Comparison of ENCODE assay signal across 8 cellular contexts in the genomic region with DNA sequence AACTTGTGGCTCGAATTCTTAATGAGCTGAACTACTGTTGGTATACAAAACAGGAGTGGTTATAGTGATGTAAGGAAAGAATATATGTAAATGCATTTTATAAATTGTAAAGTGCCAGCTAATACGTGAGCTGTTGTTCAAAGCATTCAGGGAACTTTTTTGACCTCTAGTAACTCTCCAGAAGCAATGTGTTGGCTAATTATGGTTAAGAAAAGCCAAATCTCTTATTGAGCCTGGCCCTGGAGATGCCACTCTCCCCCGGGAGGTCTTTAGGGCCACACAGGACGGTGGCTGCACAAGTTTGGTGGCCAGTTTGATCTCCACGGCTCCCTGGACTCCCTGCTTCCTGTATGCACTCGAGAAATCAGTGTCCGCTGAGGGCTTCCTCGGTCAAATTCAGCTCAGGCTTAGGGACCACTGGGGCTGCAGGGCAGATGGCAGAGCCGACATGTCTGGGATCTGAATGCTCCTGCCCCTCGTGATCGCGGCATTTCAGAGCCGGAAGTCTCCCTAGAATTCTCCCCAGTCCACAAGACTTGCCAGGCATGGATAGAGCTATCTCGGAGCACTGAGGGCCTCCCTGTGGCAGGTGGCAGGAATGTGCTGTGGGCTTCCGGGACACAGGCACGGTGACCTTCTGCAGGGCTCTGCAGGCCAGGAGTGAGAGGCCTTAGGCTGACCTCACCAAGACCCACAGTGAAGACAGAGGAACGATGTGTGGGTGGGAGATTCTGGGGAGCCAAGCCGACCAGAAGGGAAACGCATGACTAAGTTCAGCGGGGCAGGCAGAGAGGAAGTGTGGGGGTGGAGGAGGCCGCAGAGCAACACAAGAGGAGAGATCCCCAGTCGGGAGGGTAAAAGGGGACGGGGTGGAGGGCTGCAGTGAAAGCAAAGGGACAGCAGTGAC. TPM values are rescaled to one million over a fixed set of nuclear protein-coding genes. Genes with fewer than 3 reads are reported as not detected.
DNase-seq lines count a peak whose midpoint lies in the region; ATAC-seq, FAIRE-seq and TF ChIP-seq lines count a peak whose summit lies in the region.

No MANE protein-coding gene starts in this region.

- no peaks in the 10 kb centered on the region for H4K20me1 ChIP-seq in GM12878 (ENCODE audit: control insufficient read depth, insufficient read depth)

- no TSS peak for BruUV-seq in GM12878 (replicated peaks; lab: Mats Ljungman, UMichigan)

- TF ChIP-seq CTCF in GM13976 (IDR thresholded peaks at IDR 0.05; ENCODE audit: borderline replicate concordance, control extremely low read depth, extremely low read depth, insufficient read depth, missing control alignments) (no peak), GM12878 (IDR thresholded peaks at IDR 0.05 in 2 of 3, conservative IDR thresholded peaks at IDR 0.05 in 1 of 3; ENCODE audit: control insufficient read depth in 2 of 3, extremely low read depth in 1 of 3, insufficient read depth in 1 of 3, low read depth in 3 of 3, low read length in 3 of 3) (no peak), lung (IDR thresholded peaks at IDR 0.05; ENCODE audit: control extremely low read depth, extremely low read depth) (no peak)

- in situ Hi-C loops in GM13976 (cut with MboI; ENCODE audit: low sequenced_read_pairs, unreplicated experiment) (no loop called here), GM12878 (cut with MboI) (no loop called here)

- H3K27me3 ChIP-seq in GM12878 (replicated peaks in 1 of 2; ENCODE audit: control insufficient read depth in 2 of 2, insufficient read depth in 2 of 2, low read length in 1 of 2): no peaks in the 10 kb centered on the region
- no peaks in the 10 kb centered on the region for H3K27me3 ChIP-seq in lung (ENCODE audit: control insufficient read depth, insufficient read depth)

- no peak for TF ChIP-seq EP300 in GM12878 (IDR thresholded peaks at IDR 0.05; ENCODE audit: borderline replicate concordance in 1 of 2, control insufficient read depth in 1 of 2, low read depth in 2 of 2, low read length in 2 of 2)

- SMC1A ChIA-PET in GM12878 (lab: Charles Lee; ENCODE audit: uncharacterized antibody, unreplicated experiment): interaction anchor here (1.1 kb wide), 1 partner anchor 26 kb away, joined by 3 read pairs; no protein-coding TSS in a partner anchor

- peak; percentile 33; the same call in 1 of the 2 replicates for TF ChIP-seq POLR2A in GM12878 (IDR thresholded peaks at IDR 0.05; ENCODE audit: low read depth, low read length)

- H3K36me3 ChIP-seq in GM12878 (ENCODE audit: control insufficient read depth in 2 of 2, insufficient read depth in 2 of 2, low read length in 1 of 2): peaks cover 0 to 3% of the 10 kb centered on the region in 2 experiments; a peak in 1 of 4 replicates
- H3K36me3 ChIP-seq in lung (ENCODE audit: control insufficient read depth in 2 of 2, insufficient read depth in 2 of 2, low read length in 2 of 2): peaks cover 5 to 13% of the 10 kb centered on the region in 2 donors

- H3K9me3 ChIP-seq in GM12878 (replicated peaks; ENCODE audit: control insufficient read depth, insufficient read depth, low read length): no peaks in the 10 kb centered on the region
- H3K9me3 ChIP-seq in lung (ENCODE audit: control insufficient read depth in 2 of 2, insufficient read depth in 1 of 2, low read length in 1 of 2): no peaks in the 10 kb centered on the region

- 33% methylated on average over 23 of the region's 23 CpGs for WGBS in GM12878 (ENCODE audit: insufficient coverage, insufficient replicate concordance, low lambda C conversion rate, missing lambda C conversion rate)
- WGBS in lung, 2 donors: 31 to 41% methylated on average over 23 of the region's 23 CpGs

- 0 out of 2 replicates have a peak, but pooled peaks have one; percentile 1 for TF ChIP-seq RAD21 in GM12878 (IDR thresholded peaks at IDR 0.05; ENCODE audit: insufficient read depth, low read depth, low read length)

- H3K27ac ChIP-seq in GM12878 (ENCODE audit: control insufficient read depth, insufficient read depth) (no peak overlapping the region; the same call in 1 of the 2 replicates), lung (ENCODE audit: low read depth in 1 of 2, low read length in 1 of 2) (peak overlapping the region in 1 of 2 donors; percentile 9)

- RAD21 ChIA-PET in GM12878 (lab: Charles Lee; ENCODE audit: unreplicated experiment): no interaction called here

- FAIRE-seq in GM12878 (lab: Jason Lieb, UNC): peak; percentile 97

- intact Hi-C loops in GM12878 (cut with micrococcal nuclease; ENCODE audit: unreplicated experiment): no loop called here

- no peak overlapping the region for H2AFZ ChIP-seq in GM12878 (ENCODE audit: control insufficient read depth, low read depth, low read length)

- H3K4me3 ChIP-seq in GM12878: 0 out of 2 replicates have a peak overlapping the region, but pooled peaks have one; percentile 33
- no peak overlapping the region for H3K4me3 ChIP-seq in lung

- no peaks in the 10 kb centered on the region for H3K79me2 ChIP-seq in GM12878 (ENCODE audit: control insufficient read depth, insufficient read depth, low read length)

- POLR2A ChIA-PET in GM12878 (lab: Charles Lee): no interaction called here

- H3K4me2 ChIP-seq in GM12878 (ENCODE audit: control insufficient read depth, insufficient read depth): peak overlapping the region; percentile 68

- ATAC-seq in GM12878: peak; percentile 85
- peak; percentile 38 for ATAC-seq in lung (ENCODE audit: insufficient read depth, low FRiP score)
- no peak for ATAC-seq in GM21576 (IDR thresholded peaks at IDR 0.05; ENCODE audit: unreplicated experiment)

- CTCF ChIA-PET in GM12878 (lab: Yijun Ruan, JAX): interaction anchor here (0.5 to 0.7 kb wide), 2 partner anchors 24 to 102 kb away, joined by 3 to 4 read pairs; no protein-coding TSS in a partner anchor

- DNase-seq in GM13976 (ENCODE audit: low spot score) (peak; percentile 81), GM12878 (ENCODE audit: low read depth, low spot score) (peak; percentile 40), lung (ENCODE audit: low spot score) (peak; percentile 52), A172 (ENCODE audit: low spot score) (no peak)
- peak; percentile 15 for DNase-seq in stimulated activated naive CD4-positive, alpha-beta T cell treated with Interleukin-2 at 50 U/mL for 16 hours (lab: John Stamatoyannopoulos, UW)
- no peak for DNase-seq in NK-92 treated with Interleukin-12 subunit alpha and Interleukin-12 subunit beta, amount 100 ng/mL, for 24 hours (lab: John Stamatoyannopoulos, UW)

- H3K4me1 ChIP-seq in GM12878 (ENCODE audit: control insufficient read depth, insufficient read depth, low read length): peaks cover 13% of the 10 kb centered on the region
- peaks cover 7 to 10% of the 10 kb centered on the region in 2 donors for H3K4me1 ChIP-seq in lung (ENCODE audit: control insufficient read depth in 2 of 2, insufficient read depth in 2 of 2, low read length in 2 of 2)

- H3K9ac ChIP-seq in GM12878 (ENCODE audit: control insufficient read depth, insufficient read depth, low read length): no peak overlapping the region

TF ChIP-seq in PFSK-1, 5 proteins besides CTCF, POLR2A, EP300 and RAD21 (continues in another document):
- no peak for TF ChIP-seq POLR2AphosphoS5 (IDR thresholded peaks at IDR 0.05; ENCODE audit: low read depth, low read length)

TF ChIP-seq in GM12878, 131 proteins besides CTCF, POLR2A, EP300 and RAD21 (continues in another document):
- TF ChIP-seq RUNX3 (IDR thresholded peaks at IDR 0.05; ENCODE audit: low read length) (peak; percentile 87), IKZF1 (conservative IDR thresholded peaks at IDR 0.05) (peak; percentile 62; the same call in 1 of the 2 replicates), PAX5 (IDR thresholded peaks at IDR 0.05; ENCODE audit: borderline replicate concordance, low read depth, low read length) (peak; percentile 93), DPF2 (IDR thresholded peaks at IDR 0.05) (peak; percentile 45; the same call in 1 of the 2 replicates), MXI1 (IDR thresholded peaks at IDR 0.05; ENCODE audit: low read depth, low read length) (no peak)

RNA-seq across cellular contexts. Expression of a gene that starts 18.6 kb away (rescaled TPM):
- polyA plus RNA-seq in PFSK-1 (2012; ENCODE audit: insufficient read length, low read depth): 0.45 TPM
- 2.3 and 2.4 TPM in 2 replicates for total RNA-seq in GM12878 (2013; cell fraction: nucleolus; rRNA removed)
- total RNA-seq in GM12878 (2014; rRNA removed) (0.16 and 0.17 TPM in 2 replicates), GM12878 (2014; rRNA removed; fragmentation: Illumina TruSeq; extraction: Trizol) (0.14 and 0.22 TPM in 2 replicates), GM12878 (2021) (0.21 and 0.49 TPM in 2 replicates), lung (10 to 100 TPM in 1 of 2 donors, 1 to 10 TPM in 1; 4.0 to 12.6 TPM)
- polyA plus RNA-seq in GM12878 (2011; ENCODE audit: low read depth): 0.12 TPM
- polyA plus RNA-seq in GM12878 (2011; rRNA removed) (0.16 and 0.27 TPM in 2 replicates), GM12878 (2014; fragmentation: Illumina TruSeq; extraction: Trizol) (0.08 and 0.15 TPM in 2 replicates), GM12878 (2014; fragmentation: Nextera tagmentation; extraction: Ambion mirVana) (under 1 TPM in 1 of 2 experiments, not detected in 1; 0.02 TPM), GM12878 (2014; rRNA removed) (0.19 and 0.47 TPM in 2 replicates), GM12878 (2016; fragmentation: Nextera tagmentation; extraction: Ambion mirVana) (under 1 TPM; 0.19 to 0.33 TPM), lung (1 to 10 TPM; 2.0 to 6.8 TPM)
- polyA plus RNA-seq in GM12878 (2011; cell fraction: cytosol; rRNA removed): 0.18 and 0.22 TPM in 2 replicates
- polyA plus RNA-seq in GM12878 (2011; cell fraction: nucleus; rRNA removed): 1.1 TPM in 2 replicates
- polyA plus RNA-seq in GM12878 (2012): 0.34 and 0.38 TPM in 2 replicates
- 0.22 and 0.31 TPM in 2 replicates for polyA minus RNA-seq in GM12878 (2011; rRNA and poly(A)+ RNA removed)
- polyA minus RNA-seq in GM12878 (2011; cell fraction: cytosol; rRNA and poly(A)+ RNA removed): 0.21 and 1.2 TPM in 2 replicates
- polyA minus RNA-seq in GM12878 (2011; cell fraction: nucleus; rRNA and poly(A)+ RNA removed): 0.36 and 0.38 TPM in 2 replicates
- total RNA-seq in A172 (2014; rRNA removed; shearing (Covaris generic)): 9.8 and 13.0 TPM in 2 replicates

Comparison
In these comparisons a context has a peak if more than half of its experiments do, and no peak if none do; other contexts are left out.
1. DNase-seq: peak in GM13976 (single experiment), GM12878 (single experiment), lung (single experiment) and stimulated activated naive CD4-positive, alpha-beta T cell treated with Interleukin-2 at 50 U/mL for 16 hours (single experiment); none in A172 (single experiment) and NK-92 treated with Interleukin-12 subunit alpha and Interleukin-12 subunit beta, amount 100 ng/mL, for 24 hours (single experiment).